In genomic region chr1:151346082-151346768, GRCh38 we compare ENCODE assay signal across 8 cellular contexts. TPM values are rescaled to one million over a fixed set of nuclear protein-coding genes. Genes with fewer than 3 reads are reported as not detected.
DNase-seq lines count a peak whose midpoint lies in the region; ATAC-seq and TF ChIP-seq lines count a peak whose summit lies in the region.

No MANE protein-coding gene starts in this region.

- peak overlapping the region; percentile 84 for H3K4me3 ChIP-seq in astrocyte of the cerebellum (ENCODE audit: low read depth, low read length)
- H3K4me3 ChIP-seq in right lobe of liver: peak overlapping the region; percentile 38 to 71 (median 59)
- H3K4me3 ChIP-seq in thymus (ENCODE audit: low read length): peak overlapping the region; percentile 60

- peak; percentile 17 to 19 for DNase-seq in activated CD4-positive, alpha-beta T cell treated with anti-CD3 and anti-CD28 coated beads, Interleukin-2, amount 50 U/mL, for 48 hours
- no peak for DNase-seq in activated CD4-positive, alpha-beta T cell treated with anti-CD3 and anti-CD28 coated beads, Interleukin-2, amount 50 U/mL, for 4 hours
- DNase-seq in astrocyte of the cerebellum (ENCODE audit: low read depth) (no peak), right lobe of liver (no peak), NCI-H1930 (lab: John Stamatoyannopoulos, UW) (no peak), GM03348 (ENCODE audit: low spot score) (no peak)

- intact Hi-C loops in right lobe of liver (cut with DNase I): no loop called here

- H3K9me3 ChIP-seq in right lobe of liver: no peaks in the 10 kb centered on the region
- no peaks in the 10 kb centered on the region for H3K9me3 ChIP-seq in thymus (ENCODE audit: control insufficient read depth)

- H3K27me3 ChIP-seq in right lobe of liver (no peaks in the 10 kb centered on the region), thymus (ENCODE audit: control insufficient read depth, insufficient read depth) (no peaks in the 10 kb centered on the region)

- H3K36me3 ChIP-seq in right lobe of liver: peaks cover 0 to 16% (median 0%) of the 10 kb centered on the region in 4 donors
- peaks cover 29% of the 10 kb centered on the region for H3K36me3 ChIP-seq in thymus (ENCODE audit: control insufficient read depth, insufficient read depth)

- no peak for ATAC-seq in right lobe of liver
- ATAC-seq in activated CD4-positive, CD25-positive, alpha-beta regulatory T cell treated with anti-CD3 and anti-CD28 coated beads, Interleukin-2, amount 50 U/mL, for 24 hours: no peak

- TF ChIP-seq POLR2A in right lobe of liver (IDR thresholded peaks at IDR 0.05): no peak

- in situ Hi-C loops in astrocyte of the cerebellum (cut with HindIII; ENCODE audit: low sequenced_read_pairs): no loop called here

- 59% methylated on average over 6 of the region's 7 CpGs for WGBS in right lobe of liver (ENCODE audit: insufficient coverage, low coverage, low lambda C conversion rate, missing lambda C conversion rate)
- 54% methylated on average over 7 of the region's 7 CpGs for WGBS in thymus

- TF ChIP-seq CTCF in astrocyte of the cerebellum (IDR thresholded peaks at IDR 0.05; ENCODE audit: low read depth, low read length, missing control alignments) (no peak), right lobe of liver (IDR thresholded peaks at IDR 0.05) (no peak)

- peak overlapping the region; percentile 75 to 88 (median 84) for H3K27ac ChIP-seq in right lobe of liver
- peak overlapping the region; percentile 95 for H3K27ac ChIP-seq in thymus (ENCODE audit: low read depth)

- H3K4me1 ChIP-seq in right lobe of liver: peaks cover 0 to 10% (median under 1%) of the 10 kb centered on the region in 4 donors
- H3K4me1 ChIP-seq in thymus (ENCODE audit: control insufficient read depth, insufficient read depth, low read length): peaks cover 11% of the 10 kb centered on the region

RNA-seq across cellular contexts. Expression of gene RFX5, which starts 0.8 kb away (rescaled TPM):
- total RNA-seq in right lobe of liver: 10 to 100 TPM in 5 of 6 experiments, 1 to 10 TPM in 1; 9.8 to 23.0 (median 16.8) TPM
- 32.9 TPM for polyA plus RNA-seq in thymus

RNA-seq across cellular contexts. Expression of gene PI4KB, which starts 19.0 kb away (rescaled TPM):
- total RNA-seq in right lobe of liver: 10 to 100 TPM; 20.0 to 24.7 (median 22.7) TPM
- polyA plus RNA-seq in thymus: 31.8 TPM

RNA-seq across cellular contexts. Expression of gene SELENBP1, which starts 26.3 kb away (rescaled TPM):
- 100 to 1,000 TPM in 4 of 6 experiments, 10 to 100 TPM in 2; 83.4 to 423 (median 208) TPM for total RNA-seq in right lobe of liver
- polyA plus RNA-seq in thymus: 6.4 TPM

RNA-seq across cellular contexts. Expression of gene PSMB4, which starts 53.1 kb away (rescaled TPM):
- 100 to 1,000 TPM; 125 to 174 (median 151) TPM for total RNA-seq in right lobe of liver
- polyA plus RNA-seq in thymus: 371 TPM

Comparison
In these comparisons a context has a peak if more than half of its experiments do, and no peak if none do; other contexts are left out.
1. DNase-seq: peak in activated CD4-positive, alpha-beta T cell treated with anti-CD3 and anti-CD28 coated beads, Interleukin-2, amount 50 U/mL, for 48 hours (2 of 2); none in activated CD4-positive, alpha-beta T cell treated with anti-CD3 and anti-CD28 coated beads, Interleukin-2, amount 50 U/mL, for 4 hours (0 of 2), astrocyte of the cerebellum (single experiment), right lobe of liver (0 of 3), NCI-H1930 (0 of 2) and GM03348 (single experiment).
2. Peak in every context shown above with its lines, with median percentiles within 50 percentile points of each other: H3K4me3 ChIP-seq.